Comparison of ENCODE assay signal across 12 cellular contexts in genomic region chr19:49295208-49295880, GRCh38. TPM values are rescaled to one million over a fixed set of nuclear protein-coding genes. Genes with fewer than 3 reads are reported as not detected.
"Had no signal": no experiment of that assay in that cellular context is flagged by ENCODE, and none has a peak within 500 bp of the region (broad histone marks: within the 10 kb centered on the region; RNA-seq: fewer than 3 reads in every experiment).

No MANE protein-coding gene starts in this region.

- FAIRE-seq: H1, H54 had no signal

- H3K9me3 ChIP-seq: HAP-1 had no signal

- H3K9ac ChIP-seq: GM23248 had no signal

- H3K4me2 ChIP-seq: GM23338 had no signal

- H3K36me3 ChIP-seq: HAP-1 had no signal

- H3K27ac ChIP-seq: GM23248 had no signal

- H3K4me3 ChIP-seq: GM23248, GM23338, HAP-1 had no signal

- DNase-seq: GM23248, GOT3, H7, H9, HCEC 1CT, HFFc6 had no signal

- H3K4me1 ChIP-seq: HAP-1 had no signal

- H2AFZ ChIP-seq: GM23248, GM23338 had no signal

- ATAC-seq: GM23338, HCT116 had no signal

RNA-seq across cellular contexts. Expression of gene SLC6A16, which starts 29.6 kb away (rescaled TPM):
- total RNA-seq: GM23248 had no signal

RNA-seq across cellular contexts. Expression of gene CD37, which starts 39.9 kb away (rescaled TPM):
- total RNA-seq: GM23248, GM23338, H1, H4, H7, H9, HFFc6 had no signal
- polyA plus RNA-seq: H1 had no signal
